In the genomic region with DNA sequence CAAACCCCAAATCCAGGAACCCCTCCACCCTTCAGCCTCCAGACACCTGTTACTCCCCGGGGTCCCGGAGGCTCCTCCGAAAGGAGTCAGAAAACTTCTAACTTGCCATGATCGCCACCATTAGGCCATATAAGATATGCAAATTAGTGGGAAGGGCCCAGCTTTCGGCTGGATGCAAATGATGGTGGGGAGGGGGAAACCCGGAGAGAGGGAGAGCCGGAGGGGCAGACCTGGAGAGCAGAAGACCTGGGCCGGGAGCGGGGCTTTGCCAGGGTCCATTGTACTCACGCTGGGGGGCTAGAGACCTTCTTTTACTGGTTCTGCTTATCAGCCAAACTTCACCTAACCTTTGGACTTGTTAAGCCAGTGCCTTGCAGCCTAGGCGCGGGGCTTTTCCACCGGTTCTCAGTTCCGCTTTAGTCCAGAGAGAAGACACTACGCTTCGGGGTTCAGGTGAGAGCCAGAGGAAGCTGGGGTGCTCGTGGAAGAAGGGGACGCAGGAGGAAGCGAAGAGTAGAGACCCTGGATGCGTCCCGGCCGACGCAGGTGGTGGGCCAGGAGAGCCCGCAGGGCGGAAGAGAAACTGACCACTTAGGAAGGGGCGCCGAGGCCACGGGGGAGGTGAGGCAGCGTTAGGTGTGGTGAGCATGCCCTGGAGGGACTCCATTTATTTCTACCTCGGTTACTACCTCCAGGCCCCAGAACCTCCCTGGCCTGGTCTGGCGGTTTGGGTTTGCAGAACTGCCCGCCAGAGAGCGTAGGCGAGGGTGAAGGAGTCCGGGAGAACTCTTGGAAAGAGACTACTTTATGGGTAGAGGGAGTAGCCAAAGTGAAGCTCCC, we compare ENCODE assay signal across 1 cellular context.
TF ChIP-seq lines count a peak whose summit lies in the region.

Gene HNF1B, minus strand, starts transcription at position 99 of the 840 bp plus-strand sequence. CDS start 175 bp downstream, outside the sequence.

TF ChIP-seq in HepG2, 621 proteins besides CTCF, POLR2A, EP300 and RAD21 (continued from another document):
- TF ChIP-seq, protein P1, sequence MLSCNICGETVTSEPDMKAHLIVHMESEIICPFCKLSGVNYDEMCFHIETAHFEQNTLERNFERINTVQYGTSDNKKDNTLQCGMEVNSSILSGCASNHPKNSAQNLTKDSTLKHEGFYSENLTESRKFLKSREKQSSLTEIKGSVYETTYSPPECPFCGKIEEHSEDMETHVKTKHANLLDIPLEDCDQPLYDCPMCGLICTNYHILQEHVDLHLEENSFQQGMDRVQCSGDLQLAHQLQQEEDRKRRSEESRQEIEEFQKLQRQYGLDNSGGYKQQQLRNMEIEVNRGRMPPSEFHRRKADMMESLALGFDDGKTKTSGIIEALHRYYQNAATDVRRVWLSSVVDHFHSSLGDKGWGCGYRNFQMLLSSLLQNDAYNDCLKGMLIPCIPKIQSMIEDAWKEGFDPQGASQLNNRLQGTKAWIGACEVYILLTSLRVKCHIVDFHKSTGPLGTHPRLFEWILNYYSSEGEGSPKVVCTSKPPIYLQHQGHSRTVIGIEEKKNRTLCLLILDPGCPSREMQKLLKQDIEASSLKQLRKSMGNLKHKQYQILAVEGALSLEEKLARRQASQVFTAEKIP (CRISPR knock-in tag; IDR thresholded peaks at IDR 0.05; ENCODE audit: borderline replicate concordance), result no peak
- TF ChIP-seq, protein P2, sequence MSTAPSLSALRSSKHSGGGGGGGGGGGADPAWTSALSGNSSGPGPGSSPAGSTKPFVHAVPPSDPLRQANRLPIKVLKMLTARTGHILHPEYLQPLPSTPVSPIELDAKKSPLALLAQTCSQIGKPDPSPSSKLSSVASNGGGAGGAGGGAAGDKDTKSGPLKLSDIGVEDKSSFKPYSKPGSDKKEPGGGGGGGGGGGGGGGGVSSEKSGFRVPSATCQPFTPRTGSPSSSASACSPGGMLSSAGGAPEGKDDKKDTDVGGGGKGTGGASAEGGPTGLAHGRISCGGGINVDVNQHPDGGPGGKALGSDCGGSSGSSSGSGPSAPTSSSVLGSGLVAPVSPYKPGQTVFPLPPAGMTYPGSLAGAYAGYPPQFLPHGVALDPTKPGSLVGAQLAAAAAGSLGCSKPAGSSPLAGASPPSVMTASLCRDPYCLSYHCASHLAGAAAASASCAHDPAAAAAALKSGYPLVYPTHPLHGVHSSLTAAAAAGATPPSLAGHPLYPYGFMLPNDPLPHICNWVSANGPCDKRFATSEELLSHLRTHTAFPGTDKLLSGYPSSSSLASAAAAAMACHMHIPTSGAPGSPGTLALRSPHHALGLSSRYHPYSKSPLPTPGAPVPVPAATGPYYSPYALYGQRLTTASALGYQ (CRISPR knock-in tag; IDR thresholded peaks at IDR 0.05), result 0 out of 2 replicates have a peak, but pooled peaks have one; percentile 36
- peak; percentile 65; the same call in 1 of the 2 replicates for TF ChIP-seq SNAPC2 (CRISPR knock-in tag; IDR thresholded peaks at IDR 0.05)
- TF ChIP-seq ZSCAN21 (CRISPR knock-in tag; IDR thresholded peaks at IDR 0.05; ENCODE audit: borderline replicate concordance), result 0 out of 2 replicates have a peak, but pooled peaks have one; percentile 56
- 0 out of 2 replicates have a peak, but pooled peaks have one; percentile 12 for TF ChIP-seq ELF3 (CRISPR knock-in tag; IDR thresholded peaks at IDR 0.05)
- TF ChIP-seq HDAC1 (CRISPR knock-in tag; IDR thresholded peaks at IDR 0.05), result peak; percentile 80
- TF ChIP-seq KDM3A (CRISPR knock-in tag; IDR thresholded peaks at IDR 0.05; ENCODE audit: low read depth), result peak; percentile 40; the same call in 1 of the 2 replicates
- TF ChIP-seq TOPORS (CRISPR knock-in tag; IDR thresholded peaks at IDR 0.05), result no peak
